In genomic region chr1:33633019-33633801, GRCh38 we compare ENCODE assay signal across 8 cellular contexts.
A peak's percentile ranks its signal among the peaks of the same experiment; 100 is the strongest.
DNase-seq lines count a peak whose midpoint lies in the region; ATAC-seq and TF ChIP-seq lines count a peak whose summit lies in the region.

No MANE protein-coding gene starts in this region.

- peak overlapping the region in 4 of 59 donors; percentile 35 to 57 (median 46) for H3K27ac ChIP-seq in dorsolateral prefrontal cortex
- H3K27ac ChIP-seq in lower lobe of right lung: no peak overlapping the region

- TF ChIP-seq CTCF in dorsolateral prefrontal cortex (IDR thresholded peaks at IDR 0.05 in 54 of 56, conservative IDR thresholded peaks at IDR 0.05 in 2 of 56; ENCODE audit: low read depth in 1 of 56, partially characterized antibody in 56 of 56) (peak; percentile 93 to 100 (median 98)), lower lobe of right lung (IDR thresholded peaks at IDR 0.05) (peak; percentile 96)

- intact Hi-C loops in dorsolateral prefrontal cortex (cut with DNase I) (loop anchor here (2.0 to 10.0 kb wide), 4 partner anchors 529 to 1112 kb away; no protein-coding TSS in a partner anchor), lower lobe of right lung (cut with DNase I) (no loop called here)

- H3K4me3 ChIP-seq in dorsolateral prefrontal cortex: peak overlapping the region in 5 of 59 donors; percentile 2 to 44 (median 19)
- peak overlapping the region; percentile 17 for H3K4me3 ChIP-seq in lower lobe of right lung

- H3K27me3 ChIP-seq in dorsolateral prefrontal cortex: no peaks in the 10 kb centered on the region
- H3K27me3 ChIP-seq in lower lobe of right lung (ENCODE audit: low read depth): peaks cover 19% of the 10 kb centered on the region

- ATAC-seq in HG03460 (IDR thresholded peaks at IDR 0.05; ENCODE audit: unreplicated experiment): peak; percentile 64
- ATAC-seq in lower lobe of right lung: peak; percentile 93 to 95
- no peak for ATAC-seq in HG02852 (IDR thresholded peaks at IDR 0.05; ENCODE audit: unreplicated experiment)

- no peaks in the 10 kb centered on the region for H3K36me3 ChIP-seq in lower lobe of right lung

- H3K4me1 ChIP-seq in lower lobe of right lung: no peaks in the 10 kb centered on the region

- DNase-seq in G401 (ENCODE audit: low spot score): peak; percentile 89
- DNase-seq in NCI-H774 (lab: John Stamatoyannopoulos, UW): peak; percentile 94
- DNase-seq in activated CD4-positive, alpha-beta T cell treated with anti-CD3 and anti-CD28 coated beads, Interleukin-2, amount 50 U/mL, for 4 hours: peak; percentile 80 to 83
- peak; percentile 82 to 96 (median 93) for DNase-seq in dorsolateral prefrontal cortex
- peak; percentile 90 for DNase-seq in lower lobe of right lung
- peak; percentile 73 for DNase-seq in stimulated activated CD8-positive, alpha-beta memory T cell treated with anti-CD3 and anti-CD28 coated beads, Interleukin-12 subunit alpha, Interleukin-12 subunit beta, amount 100 ng/mL, for 1 hour (ENCODE audit: low read depth)

- in situ Hi-C loops in G401 (cut with HindIII; ENCODE audit: low sequenced_read_pairs): no loop called here

- no peaks in the 10 kb centered on the region for H3K9me3 ChIP-seq in lower lobe of right lung
